Comparison of ENCODE assay signal across 8 cellular contexts in genomic region chr5:95620870-95621838, GRCh38. TPM values are rescaled to one million over a fixed set of nuclear protein-coding genes. Genes with fewer than 3 reads are reported as not detected.
DNase-seq lines count a peak whose midpoint lies in the region; ATAC-seq and TF ChIP-seq lines count a peak whose summit lies in the region.

No MANE protein-coding gene starts in this region.

- DNase-seq in Caco-2 = peak; percentile 61 to 70
- DNase-seq in HK-2 (ENCODE audit: unreplicated experiment) = peak; percentile 23
- peak; percentile 37 for DNase-seq in UCSD-AML1 (lab: John Stamatoyannopoulos, UW; ENCODE audit: unreplicated experiment)
- DNase-seq in central memory CD8-positive, alpha-beta T cell (ENCODE audit: low spot score in 2 of 2) = peak; percentile 12 to 18
- DNase-seq in lower leg skin (ENCODE audit: low spot score in 2 of 2) = peak in 1 of 2 donors; percentile 86
- peak; percentile 22 for DNase-seq in stimulated activated CD8-positive, alpha-beta memory T cell treated with anti-CD3 and anti-CD28 coated beads, Interleukin-15, amount 100 ng/mL, for 24 hours (ENCODE audit: low read depth)
- DNase-seq in medulla oblongata (ENCODE audit: extremely low spot score) = no peak

- H3K27me3 Mint-ChIP-seq in Caco-2 (ENCODE audit: insufficient read depth, unreplicated experiment) = peaks cover 13% of the 10 kb centered on the region
- no peaks in the 10 kb centered on the region for H3K27me3 Mint-ChIP-seq in central memory CD8-positive, alpha-beta T cell

- peak overlapping the region; percentile 30 for H3K27ac Mint-ChIP-seq in Caco-2 (ENCODE audit: unreplicated experiment)
- H3K27ac Mint-ChIP-seq in central memory CD8-positive, alpha-beta T cell (ENCODE audit: low read depth) = peak overlapping the region; percentile 47

- H3K36me3 Mint-ChIP-seq in Caco-2 (ENCODE audit: insufficient read depth, unreplicated experiment) = no peaks in the 10 kb centered on the region
- peaks cover 3% of the 10 kb centered on the region for H3K36me3 Mint-ChIP-seq in central memory CD8-positive, alpha-beta T cell (ENCODE audit: insufficient read depth)

- ATAC-seq in GM19467 (IDR thresholded peaks at IDR 0.05; ENCODE audit: unreplicated experiment) = peak; percentile 47
- peak; percentile 50 for ATAC-seq in central memory CD8-positive, alpha-beta T cell (replicated peaks; ENCODE audit: extremely low read depth, poor library complexity, severe bottlenecking)

- 4 to 10% methylated on average over 22 to 39 of the region's 92 CpGs for WGBS in lower leg skin, 2 donors

- POLR2A ChIA-PET in Caco-2 (lab: Charles Lee) = interaction anchor here (0.6 kb wide), 2 partner anchors 20 to 1535 kb away, joined by 3 to 11 read pairs; no protein-coding TSS in a partner anchor

- no TSS peak for BruUV-seq in Caco-2 (replicated peaks; lab: Mats Ljungman, UMichigan)

- no peaks in the 10 kb centered on the region for H3K4me1 Mint-ChIP-seq in Caco-2 (ENCODE audit: low read depth, unreplicated experiment)
- peaks cover 23% of the 10 kb centered on the region for H3K4me1 Mint-ChIP-seq in central memory CD8-positive, alpha-beta T cell

- H3K36me3 ChIP-seq in Caco-2 (ENCODE audit: control insufficient read depth, insufficient read depth, low read length) = no peaks in the 10 kb centered on the region

- H3K4me3 ChIP-seq in Caco-2 (ENCODE audit: low read depth, low read length) = peak overlapping the region; percentile 78
- H3K4me3 ChIP-seq in lower leg skin (ENCODE audit: low read depth, poor library complexity, severe bottlenecking) = peak overlapping the region; percentile 39

- H3K4me3 Mint-ChIP-seq in Caco-2 (ENCODE audit: unreplicated experiment) = peak overlapping the region; percentile 73
- H3K4me3 Mint-ChIP-seq in central memory CD8-positive, alpha-beta T cell = peak overlapping the region; percentile 80

- CTCF ChIA-PET in Caco-2 (lab: Charles Lee) = no interaction called here

- intact Hi-C loops in Caco-2 (cut with micrococcal nuclease; ENCODE audit: unreplicated experiment) (loop anchor here (1.0 kb wide), 1 partner anchor 66 kb away; the partner anchor contains the start of gene ARSK), lower leg skin (cut with DNase I; ENCODE audit: low total_unique reads) (no loop called here)

- H3K9me3 ChIP-seq in Caco-2 = no peaks in the 10 kb centered on the region

- no peaks in the 10 kb centered on the region for H3K4me1 ChIP-seq in Caco-2

- no peaks in the 10 kb centered on the region for H3K9me3 Mint-ChIP-seq in Caco-2 (ENCODE audit: unreplicated experiment)
- no peaks in the 10 kb centered on the region for H3K9me3 Mint-ChIP-seq in central memory CD8-positive, alpha-beta T cell

- H3K27me3 ChIP-seq in Caco-2 (replicated peaks; ENCODE audit: control insufficient read depth, insufficient read depth, low read length) = no peaks in the 10 kb centered on the region

- TF ChIP-seq CTCF in Caco-2 (IDR thresholded peaks at IDR 0.05; ENCODE audit: insufficient read depth in 1 of 2, low read depth in 1 of 2, low read length in 1 of 2, severe bottlenecking in 1 of 2, unreplicated experiment in 1 of 2) = no peak
- TF ChIP-seq CTCF in lower leg skin (IDR thresholded peaks at IDR 0.05) = no peak

- TF ChIP-seq POLR2A in lower leg skin (IDR thresholded peaks at IDR 0.05) = no peak

RNA-seq across cellular contexts. Expression of gene GPR150, which starts 1.3 kb away (rescaled TPM):
- total RNA-seq in Caco-2 (2022) (0.21 and 0.27 TPM in 2 replicates), lower leg skin (1 to 10 TPM in 1 of 4 donors, under 1 TPM in 3; 0.25 to 1.6 (median 0.56) TPM)

RNA-seq across cellular contexts. Expression of gene RFESD, which starts 25.4 kb away (rescaled TPM):
- total RNA-seq in Caco-2 (2022) (1.6 and 2.4 TPM in 2 replicates), lower leg skin (1 to 10 TPM; 2.4 to 9.8 (median 6.2) TPM)
